9 cellular contexts compared by ENCODE assay signal in the genomic region with DNA sequence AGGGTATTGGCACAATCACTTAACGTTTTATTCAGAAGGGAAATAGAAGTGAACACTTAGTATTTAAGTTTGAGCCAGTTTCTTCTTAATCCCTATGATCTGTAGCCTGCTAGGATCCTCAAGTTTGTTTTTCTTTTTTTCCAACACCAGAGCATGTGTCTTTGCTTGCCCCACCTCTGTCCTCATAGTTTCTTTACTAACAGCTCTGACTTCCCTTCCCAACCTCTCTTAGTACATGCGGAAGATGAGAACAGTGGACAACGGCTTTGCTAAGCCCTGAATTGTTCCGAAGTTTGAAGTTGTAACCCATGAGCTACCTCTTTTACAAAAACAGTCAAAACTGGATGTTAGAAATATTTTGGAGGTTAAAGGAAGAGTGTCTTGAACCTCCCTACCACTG.
DNase-seq lines count a peak whose midpoint lies in the region; ATAC-seq and TF ChIP-seq lines count a peak whose summit lies in the region.
"Had no signal": no experiment of that assay in that cellular context is flagged by ENCODE, and none has a peak within 500 bp of the region (broad histone marks: within the 10 kb centered on the region; RNA-seq: fewer than 3 reads in every experiment).

No MANE protein-coding gene starts in this region.

- no peak for TF ChIP-seq CTCF in HFFc6 (IDR thresholded peaks at IDR 0.05)
- TF ChIP-seq CTCF in NB4 (IDR thresholded peaks at IDR 0.05; ENCODE audit: low read depth, low read length), result no peak
- no peak for TF ChIP-seq CTCF in CD8-positive, alpha-beta T cell (IDR thresholded peaks at IDR 0.05)

- H3K27ac ChIP-seq in CD8-positive, alpha-beta T cell (ENCODE audit: low read depth, low read length), result no peak overlapping the region

- no peak for DNase-seq in HFFc6
- peak; percentile 81 for DNase-seq in NB4 (ENCODE audit: low read depth)
- no peak for DNase-seq in memory B cell (ENCODE audit: low spot score in 2 of 2)
- no peak for DNase-seq in H7
- no peak for DNase-seq in CD8-positive, alpha-beta T cell
- no peak for DNase-seq in activated CD4-positive, alpha-beta T cell treated with anti-CD3 and anti-CD28 coated beads, Interleukin-2, amount 10 ng/mL, durations not matched to agents 24 days and 14 days
- DNase-seq in stimulated activated effector memory CD8-positive, alpha-beta T cell treated with anti-CD3 and anti-CD28 coated beads, Interleukin-12 subunit alpha, Interleukin-12 subunit beta, amount 100 ng/mL, for 72 hours (ENCODE audit: low spot score in 2 of 2), result no peak
- DNase-seq: NCI-H2227 treated with DMSO at 0.1 percent for 48 hours had no signal

- no peaks in the 10 kb centered on the region for H3K27me3 ChIP-seq in H7 (ENCODE audit: control insufficient read depth, insufficient read depth, low read length)
- H3K27me3 ChIP-seq in CD8-positive, alpha-beta T cell (ENCODE audit: insufficient read depth, low read length), result no peaks in the 10 kb centered on the region

- H3K9me3 Mint-ChIP-seq in HFFc6 (peaks cover 4% of the 10 kb centered on the region; the same call in 1 of the 2 replicates), memory B cell (peaks cover 4% of the 10 kb centered on the region)
- peaks cover 13% of the 10 kb centered on the region for H3K9me3 Mint-ChIP-seq in CD8-positive, alpha-beta T cell
- peaks cover 10% of the 10 kb centered on the region for H3K9me3 Mint-ChIP-seq in activated CD4-positive, alpha-beta T cell treated with anti-CD3 and anti-CD28 coated beads, Interleukin-2, amount 10 ng/mL, durations not matched to agents 24 days and 14 days
- H3K9me3 Mint-ChIP-seq in stimulated activated effector memory CD8-positive, alpha-beta T cell treated with anti-CD3 and anti-CD28 coated beads, Interleukin-12 subunit alpha, Interleukin-12 subunit beta, amount 100 ng/mL, for 72 hours, result peaks cover 21% of the 10 kb centered on the region

- H3K36me3 ChIP-seq in H7 (replicated peaks; ENCODE audit: control insufficient read depth, insufficient read depth, low read length), result no peaks in the 10 kb centered on the region
- H3K36me3 ChIP-seq in CD8-positive, alpha-beta T cell (ENCODE audit: insufficient read depth, low read length), result no peaks in the 10 kb centered on the region

- no peaks in the 10 kb centered on the region for H3K9me3 ChIP-seq in CD8-positive, alpha-beta T cell (ENCODE audit: low read length)

- POLR2A ChIA-PET in CD8-positive, alpha-beta T cell (lab: Charles Lee), result no interaction called here

- H3K4me3 Mint-ChIP-seq in HFFc6 (peak overlapping the region; percentile 82; the same call in 1 of the 2 replicates), memory B cell (peak overlapping the region; percentile 79)
- H3K4me3 Mint-ChIP-seq in CD8-positive, alpha-beta T cell, result no peak overlapping the region
- no peak overlapping the region for H3K4me3 Mint-ChIP-seq in activated CD4-positive, alpha-beta T cell treated with anti-CD3 and anti-CD28 coated beads, Interleukin-2, amount 10 ng/mL, durations not matched to agents 24 days and 14 days
- H3K4me3 Mint-ChIP-seq in stimulated activated effector memory CD8-positive, alpha-beta T cell treated with anti-CD3 and anti-CD28 coated beads, Interleukin-12 subunit alpha, Interleukin-12 subunit beta, amount 100 ng/mL, for 72 hours, result no peak overlapping the region

- peak; percentile 40 for ATAC-seq in GM18498 (IDR thresholded peaks at IDR 0.05; ENCODE audit: unreplicated experiment)
- peak; percentile 61 for ATAC-seq in memory B cell (ENCODE audit: low read depth)
- ATAC-seq in CD8-positive, alpha-beta T cell, result no peak
- no peak for ATAC-seq in stimulated activated effector memory CD8-positive, alpha-beta T cell treated with anti-CD3 and anti-CD28 coated beads, Interleukin-12 subunit alpha, Interleukin-12 subunit beta, amount 100 ng/mL, for 72 hours

- TF ChIP-seq POLR2A in NB4 (IDR thresholded peaks at IDR 0.05; ENCODE audit: extremely low read depth, insufficient read length), result no peak

- no peak overlapping the region for H3K27ac Mint-ChIP-seq in HFFc6
- H3K27ac Mint-ChIP-seq in memory B cell, result peak overlapping the region; percentile 80
- no peak overlapping the region for H3K27ac Mint-ChIP-seq in CD8-positive, alpha-beta T cell
- H3K27ac Mint-ChIP-seq in activated CD4-positive, alpha-beta T cell treated with anti-CD3 and anti-CD28 coated beads, Interleukin-2, amount 10 ng/mL, durations not matched to agents 24 days and 14 days, result no peak overlapping the region
- no peak overlapping the region for H3K27ac Mint-ChIP-seq in stimulated activated effector memory CD8-positive, alpha-beta T cell treated with anti-CD3 and anti-CD28 coated beads, Interleukin-12 subunit alpha, Interleukin-12 subunit beta, amount 100 ng/mL, for 72 hours

- H3K4me3 ChIP-seq in NB4 (ENCODE audit: low read depth, low read length), result peak overlapping the region; percentile 68
- no peak overlapping the region for H3K4me3 ChIP-seq in H7 (ENCODE audit: insufficient read depth, low read depth, low read length)
- no peak overlapping the region for H3K4me3 ChIP-seq in CD8-positive, alpha-beta T cell (ENCODE audit: low read depth, low read length)

- CTCF ChIA-PET in CD8-positive, alpha-beta T cell (lab: Charles Lee), result no interaction called here

- no peaks in the 10 kb centered on the region for H3K36me3 Mint-ChIP-seq in HFFc6 (ENCODE audit: low read depth)
- no peaks in the 10 kb centered on the region for H3K36me3 Mint-ChIP-seq in memory B cell
- no peaks in the 10 kb centered on the region for H3K36me3 Mint-ChIP-seq in CD8-positive, alpha-beta T cell
- H3K36me3 Mint-ChIP-seq in activated CD4-positive, alpha-beta T cell treated with anti-CD3 and anti-CD28 coated beads, Interleukin-2, amount 10 ng/mL, durations not matched to agents 24 days and 14 days (ENCODE audit: low read depth), result no peaks in the 10 kb centered on the region
- H3K36me3 Mint-ChIP-seq in stimulated activated effector memory CD8-positive, alpha-beta T cell treated with anti-CD3 and anti-CD28 coated beads, Interleukin-12 subunit alpha, Interleukin-12 subunit beta, amount 100 ng/mL, for 72 hours, result no peaks in the 10 kb centered on the region

- no peaks in the 10 kb centered on the region for H3K4me1 ChIP-seq in CD8-positive, alpha-beta T cell (ENCODE audit: insufficient read depth, low read length)

- H3K4me1 Mint-ChIP-seq in HFFc6 (ENCODE audit: low read depth), result peaks cover 36% of the 10 kb centered on the region
- peaks cover 19% of the 10 kb centered on the region for H3K4me1 Mint-ChIP-seq in memory B cell
- no peaks in the 10 kb centered on the region for H3K4me1 Mint-ChIP-seq in CD8-positive, alpha-beta T cell (ENCODE audit: low read depth)
- no peaks in the 10 kb centered on the region for H3K4me1 Mint-ChIP-seq in activated CD4-positive, alpha-beta T cell treated with anti-CD3 and anti-CD28 coated beads, Interleukin-2, amount 10 ng/mL, durations not matched to agents 24 days and 14 days
- no peaks in the 10 kb centered on the region for H3K4me1 Mint-ChIP-seq in stimulated activated effector memory CD8-positive, alpha-beta T cell treated with anti-CD3 and anti-CD28 coated beads, Interleukin-12 subunit alpha, Interleukin-12 subunit beta, amount 100 ng/mL, for 72 hours

- intact Hi-C loops in CD8-positive, alpha-beta T cell (cut with DNase I, micrococcal nuclease), result no loop called here
- intact Hi-C loops in activated CD4-positive, alpha-beta T cell treated with anti-CD3 and anti-CD28 coated beads, Interleukin-2, amount 10 ng/mL, durations not matched to agents 24 days and 14 days (cut with micrococcal nuclease), result no loop called here

- H3K27me3 Mint-ChIP-seq in HFFc6 (ENCODE audit: insufficient read depth) (peaks cover 13% of the 10 kb centered on the region), memory B cell (no peaks in the 10 kb centered on the region)
- H3K27me3 Mint-ChIP-seq in CD8-positive, alpha-beta T cell (ENCODE audit: low read depth), result no peaks in the 10 kb centered on the region
- no peaks in the 10 kb centered on the region for H3K27me3 Mint-ChIP-seq in activated CD4-positive, alpha-beta T cell treated with anti-CD3 and anti-CD28 coated beads, Interleukin-2, amount 10 ng/mL, durations not matched to agents 24 days and 14 days

Comparison
In these comparisons a context has a peak if more than half of its experiments do, and no peak if none do; other contexts are left out.
1. ATAC-seq: peak in GM18498 (single experiment) and memory B cell (single experiment); none in CD8-positive, alpha-beta T cell (single experiment) and stimulated activated effector memory CD8-positive, alpha-beta T cell treated with anti-CD3 and anti-CD28 coated beads, Interleukin-12 subunit alpha, Interleukin-12 subunit beta, amount 100 ng/mL, for 72 hours (single experiment).
2. H3K4me3 Mint-ChIP-seq: peak in HFFc6 (single experiment) and memory B cell (single experiment); none in CD8-positive, alpha-beta T cell (single experiment), activated CD4-positive, alpha-beta T cell treated with anti-CD3 and anti-CD28 coated beads, Interleukin-2, amount 10 ng/mL, durations not matched to agents 24 days and 14 days (single experiment) and stimulated activated effector memory CD8-positive, alpha-beta T cell treated with anti-CD3 and anti-CD28 coated beads, Interleukin-12 subunit alpha, Interleukin-12 subunit beta, amount 100 ng/mL, for 72 hours (single experiment).